In the genomic region with DNA sequence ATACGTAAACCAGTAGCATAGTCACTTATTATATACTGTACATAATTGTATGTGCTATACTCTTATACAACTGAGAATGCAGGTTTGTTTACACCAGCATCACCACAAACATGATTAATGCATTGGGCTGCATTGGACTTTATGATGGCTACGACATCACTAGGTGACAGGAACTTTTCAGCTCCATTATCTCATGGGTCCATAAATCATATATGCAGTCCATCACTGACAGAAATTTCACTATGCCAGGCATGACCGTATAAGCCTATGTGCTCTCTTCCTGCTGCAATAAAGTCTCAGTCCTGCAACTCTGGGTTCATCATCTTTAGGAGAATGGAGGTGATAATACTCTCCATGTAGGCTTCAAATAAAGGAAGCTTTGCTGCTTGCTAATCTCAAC, we compare ENCODE assay signal across 23 cellular contexts. TPM values are rescaled to one million over a fixed set of nuclear protein-coding genes. Genes with fewer than 3 reads are reported as not detected.
A peak's percentile ranks its signal among the peaks of the same experiment; 100 is the strongest.
DNase-seq lines count a peak whose midpoint lies in the region; ATAC-seq, FAIRE-seq and TF ChIP-seq lines count a peak whose summit lies in the region.
"Had no signal": no experiment of that assay in that cellular context is flagged by ENCODE, and none has a peak within 500 bp of the region (broad histone marks: within the 10 kb centered on the region; RNA-seq: fewer than 3 reads in every experiment).

No MANE protein-coding gene starts in this region.

- H3K27me3 ChIP-seq in PC-3 (ENCODE audit: low read length) (no peaks in the 10 kb centered on the region), K562 (ENCODE audit: control insufficient read depth in 2 of 2, insufficient read depth in 2 of 2, low read length in 2 of 2) (no peaks in the 10 kb centered on the region; a peak in 2 of 5 replicates), GM23338 (ENCODE audit: insufficient read depth) (no peaks in the 10 kb centered on the region), brain microvascular endothelial cell (replicated peaks) (no peaks in the 10 kb centered on the region)
- H3K27me3 ChIP-seq: BLaER1 treated with 17β-estradiol and CSF1 and Interleukin-3, amounts not matched to agents 10 nM and 100 nM had no signal

- no peak for TF ChIP-seq CTCF in PC-3 (conservative IDR thresholded peaks at IDR 0.05; ENCODE audit: low read depth, low read length)
- no peak for TF ChIP-seq CTCF in K562 (IDR thresholded peaks at IDR 0.05 in 2 of 3, conservative IDR thresholded peaks at IDR 0.05 in 1 of 3; ENCODE audit: insufficient read depth in 2 of 3, low read depth in 1 of 3, low read length in 3 of 3)
- no peak for TF ChIP-seq CTCF in GM23338 (conservative IDR thresholded peaks at IDR 0.05; ENCODE audit: low read depth in 2 of 2)
- TF ChIP-seq CTCF in brain microvascular endothelial cell (IDR thresholded peaks at IDR 0.05; ENCODE audit: low read depth, low read length, missing control alignments): no peak

- intact Hi-C loops in PC-3 (cut with micrococcal nuclease): no loop called here
- intact Hi-C loops in K562 (cut with micrococcal nuclease): no loop called here

- H3F3A ChIP-seq in PC-3 (ENCODE audit: low read length, unreplicated experiment) (no peaks in the 10 kb centered on the region), GM23338 (replicated peaks; ENCODE audit: low read depth) (no peaks in the 10 kb centered on the region)

- in situ Hi-C loops in K562 (cut with MboI): no loop called here
- in situ Hi-C loops in brain microvascular endothelial cell (cut with HindIII; ENCODE audit: low pct_ligation_motif_present, low sequenced_read_pairs): no loop called here

- no peak overlapping the region for H3K4me3 ChIP-seq in PC-3 (ENCODE audit: low read length)
- no peak overlapping the region for H3K4me3 ChIP-seq in K562
- no peak overlapping the region for H3K4me3 ChIP-seq in GM23338
- no peak overlapping the region for H3K4me3 ChIP-seq in brain microvascular endothelial cell (ENCODE audit: low read depth, low read length)
- H3K4me3 ChIP-seq: A549; BLaER1 treated with 17β-estradiol and CSF1 and Interleukin-3, amounts not matched to agents 10 nM and 100 nM; GM12878 had no signal

- WGBS in K562 (ENCODE audit: insufficient coverage, low coverage, missing lambda C conversion rate): 27% methylated on average over 3 of the region's 3 CpGs

- peaks cover 17% of the 10 kb centered on the region for H3K4me1 ChIP-seq in PC-3 (ENCODE audit: insufficient read depth, low read length)
- no peaks in the 10 kb centered on the region for H3K4me1 ChIP-seq in K562 (replicated peaks in 1 of 2; ENCODE audit: control insufficient read depth in 2 of 2, insufficient read depth in 2 of 2, low read length in 2 of 2)
- no peaks in the 10 kb centered on the region for H3K4me1 ChIP-seq in GM23338 (ENCODE audit: insufficient read depth)
- H3K4me1 ChIP-seq: A549; BLaER1 treated with 17β-estradiol and CSF1 and Interleukin-3, amounts not matched to agents 10 nM and 100 nM; Caco-2 had no signal

- H3K9me1 ChIP-seq in K562 (ENCODE audit: control insufficient read depth, insufficient read depth, low read length): no peaks in the 10 kb centered on the region

- CTCF ChIA-PET in PC-3 (lab: Charles Lee) (no interaction called here), K562 (lab: Yijun Ruan, JAX; ENCODE audit: low intra/inter-chr PET ratio) (no interaction called here)

- H3K4me1 Mint-ChIP-seq in GM23338: peaks cover 2% of the 10 kb centered on the region; the same call in 1 of the 3 replicates
- H3K4me1 Mint-ChIP-seq: B cell had no signal

- BruUV-seq in PC-3 (replicated peaks; lab: Mats Ljungman, UMichigan) (no TSS peak), K562 (replicated peaks; lab: Mats Ljungman, UMichigan) (no TSS peak)

- H3K4me3 Mint-ChIP-seq in GM23338: no peak overlapping the region
- H3K4me3 Mint-ChIP-seq: B cell; CD4-positive, alpha-beta T cell; CD8-positive, alpha-beta T cell had no signal

- H3K9me2 ChIP-seq in PC-3 (replicated peaks; ENCODE audit: low read length) (no peaks in the 10 kb centered on the region), GM23338 (ENCODE audit: insufficient read depth) (peaks cover 5% of the 10 kb centered on the region; the same call in 1 of the 2 replicates)

- TF ChIP-seq POLR2A in K562 (conservative IDR thresholded peaks at IDR 0.05): no peak

- H3K36me3 Mint-ChIP-seq in GM23338 (ENCODE audit: low read depth): no peaks in the 10 kb centered on the region

- no peaks in the 10 kb centered on the region for H3K9me3 Mint-ChIP-seq in GM23338
- H3K9me3 Mint-ChIP-seq: CD4-positive, alpha-beta T cell; CD8-positive, alpha-beta T cell had no signal

- H3K9ac ChIP-seq in PC-3 (ENCODE audit: low read length) (no peak overlapping the region), K562 (ENCODE audit: insufficient read depth in 1 of 2, low read depth in 2 of 2, low read length in 2 of 2) (no peak overlapping the region)
- H3K9ac ChIP-seq: BLaER1 treated with 17β-estradiol and CSF1 and Interleukin-3, amounts not matched to agents 10 nM and 100 nM had no signal

- ATAC-seq in PC-3 (no peak), K562 (peak; percentile 16), GM23338 (no peak)
- ATAC-seq: A549; CD8-positive, alpha-beta T cell; GM12878 had no signal

- DNase-seq in ELR (ENCODE audit: low read depth): peak; percentile 26
- DNase-seq in NCI-H82 (lab: John Stamatoyannopoulos, UW): peak; percentile 46
- peak; percentile 29 for DNase-seq in PC-3
- no peak for DNase-seq in K562 (ENCODE audit: extremely low read depth in 1 of 4, low spot score in 3 of 4)
- DNase-seq in GM23338 (ENCODE audit: low spot score): no peak
- DNase-seq in brain microvascular endothelial cell: no peak
- DNase-seq in KG1 (lab: John Stamatoyannopoulos, UW): no peak
- DNase-seq: AML-193; Caco-2; Calu3; CD4-positive, alpha-beta T cell; CD8-positive, alpha-beta T cell; DMS79 treated with DMSO at 0.1 percent for 48 hours; GDM1 had no signal

- no peak overlapping the region for H2AFZ ChIP-seq in PC-3 (ENCODE audit: low read length)
- H2AFZ ChIP-seq in K562 (ENCODE audit: low read depth, low read length): no peak overlapping the region
- no peak overlapping the region for H2AFZ ChIP-seq in GM23338

- no peak for TF ChIP-seq RAD21 in K562 (CRISPR knock-in tag; conservative IDR thresholded peaks at IDR 0.05 in 1 of 2, IDR thresholded peaks at IDR 0.05 in 1 of 2)

- no peak overlapping the region for H3K27ac ChIP-seq in PC-3 (ENCODE audit: low read length)
- no peak overlapping the region for H3K27ac ChIP-seq in K562 (ENCODE audit: extremely low read depth, low read depth, low read length)
- H3K27ac ChIP-seq in GM23338 (ENCODE audit: low read depth): no peak overlapping the region
- no peak overlapping the region for H3K27ac ChIP-seq in brain microvascular endothelial cell
- H3K27ac ChIP-seq: 22Rv1; A549; BLaER1 treated with 17β-estradiol and CSF1 and Interleukin-3, amounts not matched to agents 10 nM and 100 nM; C4-2B had no signal

- H3K9me3 ChIP-seq in PC-3 (ENCODE audit: low read length): no peaks in the 10 kb centered on the region
- H3K9me3 ChIP-seq in K562 (replicated peaks; ENCODE audit: control insufficient read depth, insufficient read depth, low read depth, low read length): no peaks in the 10 kb centered on the region
- H3K9me3 ChIP-seq: A549, Caco-2 had no signal

- H3K27me3 Mint-ChIP-seq in GM23338 (ENCODE audit: insufficient read depth, low read depth, poor library complexity): no peaks in the 10 kb centered on the region
- H3K27me3 Mint-ChIP-seq: B cell; CD4-positive, alpha-beta T cell had no signal

- H3K79me2 ChIP-seq in PC-3 (ENCODE audit: low read length) (no peaks in the 10 kb centered on the region), K562 (ENCODE audit: control insufficient read depth, insufficient read depth, low read length) (no peaks in the 10 kb centered on the region), GM23338 (replicated peaks; ENCODE audit: insufficient read depth) (no peaks in the 10 kb centered on the region)

- H4K20me1 ChIP-seq in PC-3 (ENCODE audit: low read length): no peaks in the 10 kb centered on the region
- H4K20me1 ChIP-seq in K562 (replicated peaks; ENCODE audit: control insufficient read depth, insufficient read depth, low read length): no peaks in the 10 kb centered on the region
- no peaks in the 10 kb centered on the region for H4K20me1 ChIP-seq in GM23338 (replicated peaks; ENCODE audit: insufficient read depth)
- H4K20me1 ChIP-seq: BLaER1 treated with 17β-estradiol and CSF1 and Interleukin-3, amounts not matched to agents 10 nM and 100 nM had no signal

- TF ChIP-seq EP300 in K562 (IDR thresholded peaks at IDR 0.05; ENCODE audit: low read length): no peak

- H3K4me2 ChIP-seq in PC-3 (ENCODE audit: low read length): no peak overlapping the region
- H3K4me2 ChIP-seq in K562 (ENCODE audit: insufficient read depth, low read length): no peak overlapping the region
- no peak overlapping the region for H3K4me2 ChIP-seq in GM23338
- H3K4me2 ChIP-seq: A549; BLaER1 treated with 17β-estradiol and CSF1 and Interleukin-3, amounts not matched to agents 10 nM and 100 nM had no signal

- no peak overlapping the region for H3K27ac Mint-ChIP-seq in GM23338
- H3K27ac Mint-ChIP-seq: B cell; CD4-positive, alpha-beta T cell; CD8-positive, alpha-beta T cell had no signal

- no peak for FAIRE-seq in K562 (lab: Jason Lieb, UNC)
- FAIRE-seq: A549, D721Med, GM12878, GM12892, GM18507 had no signal

- H3K36me3 ChIP-seq in PC-3 (ENCODE audit: low read depth, low read length) (no peaks in the 10 kb centered on the region), K562 (ENCODE audit: control insufficient read depth, insufficient read depth, low read length) (no peaks in the 10 kb centered on the region), GM23338 (ENCODE audit: insufficient read depth) (no peaks in the 10 kb centered on the region), brain microvascular endothelial cell (replicated peaks) (no peaks in the 10 kb centered on the region)

- POLR2A ChIA-PET in PC-3 (lab: Charles Lee; ENCODE audit: unreplicated experiment): no interaction called here
- POLR2A ChIA-PET in K562 (lab: Yijun Ruan, JAX): no interaction called here

RNA-seq across cellular contexts. Expression of a gene that starts 45.4 kb away (rescaled TPM):
- total RNA-seq in PC-3 (2014; rRNA removed) (11.9 and 12.2 TPM in 2 replicates), K562 (2014; rRNA removed) (8.6 and 12.0 TPM in 2 replicates), K562 (2014; rRNA removed; fragmentation: Illumina TruSeq; extraction: Trizol) (8.9 and 9.9 TPM in 2 replicates), K562 (2015; rRNA removed; fragmentation: Illumina TruSeq; extraction: Trizol) (11.4 and 11.9 TPM in 2 replicates), K562 (2021) (19.7 and 20.5 TPM in 2 replicates)
- 7.0 and 9.4 TPM in 2 replicates for total RNA-seq in K562 (2011; cell fraction: chromatin; rRNA removed; ENCODE audit: low replicate concordance)
- total RNA-seq in K562 (2011; cell fraction: nucleolus; rRNA removed): 4.2 and 5.3 TPM in 2 replicates
- total RNA-seq in K562 (2011; cell fraction: nucleoplasm; rRNA removed): 9.3 and 9.6 TPM in 2 replicates
- polyA plus RNA-seq in K562 (2011; rRNA removed) (5.2 and 9.5 TPM in 2 replicates), K562 (2014; fragmentation: Illumina TruSeq; extraction: Trizol) (14.4 and 16.1 TPM in 2 replicates), K562 (2014; fragmentation: Nextera tagmentation; extraction: Ambion mirVana) (1 to 10 TPM; 2.2 to 3.4 TPM), K562 (2014; rRNA removed) (12.7 and 12.8 TPM in 2 replicates), GM23338 (2016; fragmentation: Nextera tagmentation; extraction: Ambion mirVana) (2.7 and 3.1 TPM in 2 replicates)
- 3.3 and 6.7 TPM in 2 replicates for polyA plus RNA-seq in K562 (2011; cell fraction: cytosol; rRNA removed)
- polyA plus RNA-seq in K562 (2011; cell fraction: nucleus; rRNA removed): 5.2 and 8.1 TPM in 2 replicates
- 15.6 and 20.1 TPM in 2 replicates for polyA plus RNA-seq in K562 (2012)
- 5.8 and 10.9 TPM in 2 replicates for polyA minus RNA-seq in K562 (2011; rRNA and poly(A)+ RNA removed)
- polyA minus RNA-seq in K562 (2011; cell fraction: cytosol; rRNA and poly(A)+ RNA removed): 6.6 and 10.3 TPM in 2 replicates
- 2.3 and 2.6 TPM in 2 replicates for polyA minus RNA-seq in K562 (2011; cell fraction: nucleus; rRNA and poly(A)+ RNA removed)
- 4.6 and 5.2 TPM in 2 replicates for total RNA-seq in GM23338 (2014; rRNA removed; shearing (Covaris generic))

RNA-seq across cellular contexts. Expression of a gene that starts 50.8 kb away (rescaled TPM):
- total RNA-seq in PC-3 (2014; rRNA removed) (1.3 and 3.9 TPM in 2 replicates), K562 (2014; rRNA removed) (1.0 and 1.5 TPM in 2 replicates), K562 (2014; rRNA removed; fragmentation: Illumina TruSeq; extraction: Trizol) (0.76 and 0.89 TPM in 2 replicates), K562 (2015; rRNA removed; fragmentation: Illumina TruSeq; extraction: Trizol) (1.0 and 1.3 TPM in 2 replicates), K562 (2021) (0.96 and 1.2 TPM in 2 replicates)
- 4.4 and 5.7 TPM in 2 replicates for total RNA-seq in K562 (2011; cell fraction: chromatin; rRNA removed; ENCODE audit: low replicate concordance)
- total RNA-seq in K562 (2011; cell fraction: nucleolus; rRNA removed): 1.3 and 1.8 TPM in 2 replicates
- total RNA-seq in K562 (2011; cell fraction: nucleoplasm; rRNA removed): 3.4 and 5.0 TPM in 2 replicates
- polyA plus RNA-seq in K562 (2011; rRNA removed) (0.30 and 0.86 TPM in 2 replicates), K562 (2014; fragmentation: Illumina TruSeq; extraction: Trizol) (0.46 and 0.82 TPM in 2 replicates), K562 (2014; fragmentation: Nextera tagmentation; extraction: Ambion mirVana) (under 1 TPM; 0.11 to 0.13 TPM), K562 (2014; rRNA removed) (0.26 and 0.57 TPM in 2 replicates), GM23338 (2016; fragmentation: Nextera tagmentation; extraction: Ambion mirVana) (3.4 and 3.8 TPM in 2 replicates)
- 0.25 and 0.45 TPM in 2 replicates for polyA plus RNA-seq in K562 (2011; cell fraction: cytosol; rRNA removed)
- polyA plus RNA-seq in K562 (2011; cell fraction: nucleus; rRNA removed): 0.77 and 1.1 TPM in 2 replicates
- polyA plus RNA-seq in K562 (2012): 0.79 and 0.83 TPM in 2 replicates
- 0.78 and 1.2 TPM in 2 replicates for polyA minus RNA-seq in K562 (2011; rRNA and poly(A)+ RNA removed)
- 0.36 and 0.95 TPM in 2 replicates for polyA minus RNA-seq in K562 (2011; cell fraction: cytosol; rRNA and poly(A)+ RNA removed)
- polyA minus RNA-seq in K562 (2011; cell fraction: nucleus; rRNA and poly(A)+ RNA removed): 1.1 and 1.2 TPM in 2 replicates
- total RNA-seq in GM23338 (2014; rRNA removed; shearing (Covaris generic)): 11.1 and 15.3 TPM in 2 replicates

Comparison
In these comparisons a context has a peak if more than half of its experiments do, and no peak if none do; other contexts are left out.
1. DNase-seq: peak in ELR (single experiment), NCI-H82 (single experiment) and PC-3 (single experiment); none in K562 (0 of 4), GM23338 (single experiment), brain microvascular endothelial cell (single experiment) and KG1 (single experiment).